ENCODE assay signal across 26 cellular contexts in genomic region chr16:31360296-31360695, GRCh38. TPM values are rescaled to one million over a fixed set of nuclear protein-coding genes. Genes with fewer than 3 reads are reported as not detected.
A peak's percentile ranks its signal among the peaks of the same experiment; 100 is the strongest.
DNase-seq lines count a peak whose midpoint lies in the region; ATAC-seq, FAIRE-seq and TF ChIP-seq lines count a peak whose summit lies in the region.
"Had no signal": no experiment of that assay in that cellular context is flagged by ENCODE, and none has a peak within 500 bp of the region (broad histone marks: within the 10 kb centered on the region; RNA-seq: fewer than 3 reads in every experiment).

No MANE protein-coding gene starts in this region.

- H3K9me3 ChIP-seq in HepG2 (ENCODE audit: low read length) (no peaks in the 10 kb centered on the region), right lobe of liver (no peaks in the 10 kb centered on the region), neutrophil (no peaks in the 10 kb centered on the region), aorta (ENCODE audit: control insufficient read depth, low read length) (no peaks in the 10 kb centered on the region)
- H3K9me3 ChIP-seq: A549 had no signal

- no peaks in the 10 kb centered on the region for H3K4me1 ChIP-seq in HepG2 (ENCODE audit: insufficient read depth, low read length)
- H3K4me1 ChIP-seq in right lobe of liver = no peaks in the 10 kb centered on the region
- peaks cover 70 to 76% of the 10 kb centered on the region in 2 experiments for H3K4me1 ChIP-seq in neutrophil (ENCODE audit: control insufficient read depth in 1 of 2, insufficient read depth in 1 of 2, low read depth in 1 of 2, low read length in 1 of 2)
- H3K4me1 ChIP-seq in aorta (ENCODE audit: control insufficient read depth in 1 of 2, insufficient read depth in 2 of 2, low read length in 2 of 2) = no peaks in the 10 kb centered on the region

- H3K9ac ChIP-seq in HepG2 (ENCODE audit: insufficient read depth, low read depth, low read length) = no peak overlapping the region

- no peak overlapping the region for H3K27ac ChIP-seq in HepG2 (ENCODE audit: extremely low read length, insufficient read depth, low read length)
- no peak overlapping the region for H3K27ac ChIP-seq in right lobe of liver
- H3K27ac ChIP-seq in neutrophil = peak overlapping the region; percentile 99
- H3K27ac ChIP-seq in aorta (ENCODE audit: low read depth in 1 of 2, low read length in 2 of 2) = no peak overlapping the region
- H3K27ac ChIP-seq: A549, C4-2B, HL-60 had no signal

- TF ChIP-seq RAD21 in HepG2 (CRISPR knock-in tag; IDR thresholded peaks at IDR 0.05) = no peak

- in situ Hi-C loops in HepG2 (cut with HindIII; ENCODE audit: extremely low pct_ligation_motif_present, low pct_unique_long_range_greater_than_20kb) = no loop called here

- H3K27me3 ChIP-seq in HepG2 (ENCODE audit: control insufficient read depth in 1 of 2, insufficient read depth in 2 of 2, low read length in 2 of 2) (peaks cover 4 to 42% of the 10 kb centered on the region in 2 experiments; a peak in 4 of 5 replicates), right lobe of liver (no peaks in the 10 kb centered on the region), neutrophil (no peaks in the 10 kb centered on the region), aorta (ENCODE audit: control insufficient read depth in 1 of 2, insufficient read depth in 2 of 2, low read length in 1 of 2) (no peaks in the 10 kb centered on the region)

- TF ChIP-seq CTCF in HepG2 (CRISPR knock-in tag; IDR thresholded peaks at IDR 0.05) (no peak), right lobe of liver (IDR thresholded peaks at IDR 0.05) (no peak), neutrophil (IDR thresholded peaks at IDR 0.05) (no peak)

- FAIRE-seq in HepG2 (lab: Jason Lieb, UNC) = no peak
- FAIRE-seq: A549, GM12891, H1, RCC 7860 had no signal

- no TSS peak for BruUV-seq in HepG2 (replicated peaks; lab: Mats Ljungman, UMichigan)

- H2AFZ ChIP-seq in HepG2 (ENCODE audit: low read length) = no peak overlapping the region

- WGBS in HepG2 (ENCODE audit: low lambda C conversion rate) = 65% methylated on average over 6 of the region's 7 CpGs
- 72% methylated on average over 5 of the region's 7 CpGs for WGBS in right lobe of liver (ENCODE audit: insufficient coverage, low coverage, low lambda C conversion rate, missing lambda C conversion rate)
- 88 to 93% methylated on average over 7 of the region's 7 CpGs for WGBS in aorta, 2 donors

- CTCF ChIA-PET in HepG2 (lab: Yijun Ruan, JAX; ENCODE audit: low intra/inter-chr PET ratio, low total read pairs) = no interaction called here

- POLR2A ChIA-PET in HepG2 (lab: Yijun Ruan, JAX) = interaction anchor here (1.3 kb wide), 1 partner anchor 181 kb away, joined by 3 read pairs; the partner anchor contains the start of gene FUS

- intact Hi-C loops in HepG2 (cut with micrococcal nuclease; ENCODE audit: unreplicated experiment) (no loop called here), right lobe of liver (cut with DNase I) (no loop called here), aorta (cut with DNase I) (no loop called here)

- H3K36me3 ChIP-seq in HepG2 (replicated peaks in 1 of 2; ENCODE audit: control insufficient read depth in 1 of 2, insufficient read depth in 2 of 2, low read length in 2 of 2) (no peaks in the 10 kb centered on the region), right lobe of liver (no peaks in the 10 kb centered on the region), neutrophil (peaks cover 94% of the 10 kb centered on the region), aorta (ENCODE audit: control insufficient read depth in 1 of 2, insufficient read depth in 2 of 2, low read length in 1 of 2) (no peaks in the 10 kb centered on the region)

- H3K4me3 ChIP-seq in HepG2 (replicated peaks in 1 of 3; ENCODE audit: insufficient read depth in 1 of 3, low read depth in 2 of 3, low read length in 3 of 3) (no peak overlapping the region), right lobe of liver (no peak overlapping the region), neutrophil (ENCODE audit: low read depth in 1 of 2, low read length in 1 of 2) (peak overlapping the region in 1 of 2 experiments; percentile 22), aorta (ENCODE audit: low read length in 2 of 2) (no peak overlapping the region)
- H3K4me3 ChIP-seq: A549 had no signal

- no peak for DNase-seq in HepG2 (ENCODE audit: low spot score)
- DNase-seq in right lobe of liver = no peak
- DNase-seq in MV-4-11 (lab: John Stamatoyannopoulos, UW) = peak; percentile 19
- peak; percentile 18 to 32 for DNase-seq in aorta
- DNase-seq in SHP77 treated with DMSO at 0.1 percent for 48 hours (lab: John Stamatoyannopoulos, UW) = no peak
- DNase-seq in dermis blood vessel endothelial cell = no peak
- no peak for DNase-seq in middle frontal gyrus (ENCODE audit: extremely low spot score, low spot score)
- DNase-seq: Calu3, DMS79 treated with DMSO at 0.1 percent for 48 hours, GF-D8, HCEC 1CT, Karpas-422, NCI-H1105 treated with DMSO at 0.1 percent for 48 hours, NCI-H146, NCI-H2029, NCI-H446, NCI-H524 treated with DMSO at 0.1 percent for 48 hours, NCI-H774 had no signal

- no peak overlapping the region for H3K4me2 ChIP-seq in HepG2 (ENCODE audit: low read depth, low read length)
- H3K4me2 ChIP-seq: A549 had no signal

- no peak for TF ChIP-seq POLR2A in HepG2 (IDR thresholded peaks at IDR 0.05; ENCODE audit: insufficient read depth in 1 of 2, low read depth in 2 of 2, low read length in 2 of 2)
- TF ChIP-seq POLR2A in right lobe of liver (IDR thresholded peaks at IDR 0.05) = no peak

- TF ChIP-seq EP300 in HepG2 (IDR thresholded peaks at IDR 0.05; ENCODE audit: low read depth in 2 of 2, low read length in 2 of 2) (no peak), HepG2 (CRISPR knock-in tag; IDR thresholded peaks at IDR 0.05; ENCODE audit: borderline replicate concordance) (no peak)

- H4K20me1 ChIP-seq in HepG2 (ENCODE audit: insufficient read depth, low read length) = no peaks in the 10 kb centered on the region; the same call in 1 of the 2 replicates

- ATAC-seq in HepG2 (no peak), right lobe of liver (no peak), aorta (ENCODE audit: low FRiP score) (no peak)
- ATAC-seq: A549 had no signal

- H3K79me2 ChIP-seq in HepG2 (ENCODE audit: insufficient read depth, low read length) = no peaks in the 10 kb centered on the region

TF ChIP-seq in HepG2, 621 proteins besides CTCF, POLR2A, EP300 and RAD21 (continues in another document):
- no peak for TF ChIP-seq U2AF1 (optimal IDR thresholded peaks at IDR 0.05; ENCODE audit: low read depth, low read length)

RNA-seq across cellular contexts. Expression of gene ITGAX, which starts 5.3 kb away (rescaled TPM):
- total RNA-seq in HepG2 (2016; rRNA removed; fragmentation: Illumina TruSeq; extraction: Trizol) = not detected in 2 replicates
- total RNA-seq in HepG2 (2016; cell fraction: cytosol; rRNA removed; fragmentation: Illumina TruSeq; extraction: Trizol; ENCODE audit: low read depth) = 0.18 TPM in 1 of 2 replicates, not detected in the other
- total RNA-seq in HepG2 (2016; cell fraction: insoluble cytoplasmic fraction; rRNA removed; fragmentation: Illumina TruSeq; extraction: Trizol) = not detected in 2 replicates
- total RNA-seq in HepG2 (2016; cell fraction: membrane; rRNA removed; fragmentation: Illumina TruSeq; extraction: Trizol) = not detected in 2 replicates
- not detected in 2 replicates for total RNA-seq in HepG2 (2016; cell fraction: nucleus; rRNA removed; fragmentation: Illumina TruSeq; extraction: Trizol)
- 0.32 and 0.42 TPM in 2 replicates for polyA plus RNA-seq in HepG2 (2011; rRNA removed)
- polyA plus RNA-seq in HepG2 (2011; cell fraction: cytosol; rRNA removed) = 0.12 and 0.23 TPM in 2 replicates
- 1.00 and 1.2 TPM in 2 replicates for polyA plus RNA-seq in HepG2 (2011; cell fraction: nucleus; rRNA removed)
- 0.07 and 0.17 TPM in 2 replicates for polyA plus RNA-seq in HepG2 (2012)
- polyA plus RNA-seq in HepG2 (2016; cell fraction: cytosol; fragmentation: Illumina TruSeq; extraction: Trizol; ENCODE audit: low read depth) = not detected in 2 replicates
- polyA plus RNA-seq in HepG2 (2016; cell fraction: insoluble cytoplasmic fraction; fragmentation: Illumina TruSeq; extraction: Trizol; ENCODE audit: low read depth) = not detected in 2 replicates
- polyA plus RNA-seq in HepG2 (2016; cell fraction: membrane; fragmentation: Illumina TruSeq; extraction: Trizol; ENCODE audit: low read depth) = not detected in 2 replicates
- not detected in 2 replicates for polyA plus RNA-seq in HepG2 (2016; cell fraction: nucleus; fragmentation: Illumina TruSeq; extraction: Trizol; ENCODE audit: insufficient read depth, low read depth)
- 0.05 and 0.28 TPM in 2 replicates for polyA minus RNA-seq in HepG2 (2011; rRNA and poly(A)+ RNA removed; ENCODE audit: low replicate concordance)
- 0.30 TPM in 1 of 2 replicates, not detected in the other for polyA minus RNA-seq in HepG2 (2011; cell fraction: cytosol; rRNA and poly(A)+ RNA removed)
- polyA minus RNA-seq in HepG2 (2011; cell fraction: nucleus; rRNA and poly(A)+ RNA removed) = 0.13 and 0.37 TPM in 2 replicates
- 10 to 100 TPM in 1 of 6 experiments, 1 to 10 TPM in 5; 2.0 to 15.3 (median 5.2) TPM for total RNA-seq in right lobe of liver
- 10 to 100 TPM; 25.0 to 27.0 TPM for total RNA-seq in aorta
- polyA plus RNA-seq in aorta = 1 to 10 TPM in 1 of 2 donors, under 1 TPM in 1; 0.79 to 5.1 TPM
- total RNA-seq in dermis blood vessel endothelial cell = 0.14 and 0.34 TPM in 2 replicates
- total RNA-seq: H1 had no signal

RNA-seq across cellular contexts. Expression of gene ITGAD, which starts 32.8 kb away (rescaled TPM):
- total RNA-seq in HepG2 (2016; rRNA removed; fragmentation: Illumina TruSeq; extraction: Trizol) (not detected in 2 replicates), right lobe of liver (1 to 10 TPM in 1 of 6 experiments, under 1 TPM in 3, not detected in 2; 0.13 to 2.0 (median 0.69) TPM), aorta (under 1 TPM; 0.45 to 0.54 TPM), dermis blood vessel endothelial cell (not detected in 2 replicates)
- not detected in 2 replicates for total RNA-seq in HepG2 (2016; cell fraction: cytosol; rRNA removed; fragmentation: Illumina TruSeq; extraction: Trizol; ENCODE audit: low read depth)
- total RNA-seq in HepG2 (2016; cell fraction: insoluble cytoplasmic fraction; rRNA removed; fragmentation: Illumina TruSeq; extraction: Trizol) = not detected in 2 replicates
- total RNA-seq in HepG2 (2016; cell fraction: membrane; rRNA removed; fragmentation: Illumina TruSeq; extraction: Trizol) = not detected in 2 replicates
- not detected in 2 replicates for total RNA-seq in HepG2 (2016; cell fraction: nucleus; rRNA removed; fragmentation: Illumina TruSeq; extraction: Trizol)
- polyA plus RNA-seq in HepG2 (2011; rRNA removed) (not detected in 2 replicates), aorta (under 1 TPM in 1 of 2 donors, not detected in 1; 0.63 TPM)
- not detected in 2 replicates for polyA plus RNA-seq in HepG2 (2011; cell fraction: cytosol; rRNA removed)
- not detected in 2 replicates for polyA plus RNA-seq in HepG2 (2011; cell fraction: nucleus; rRNA removed)
- polyA plus RNA-seq in HepG2 (2012) = not detected in 2 replicates
- not detected in 2 replicates for polyA plus RNA-seq in HepG2 (2016; cell fraction: cytosol; fragmentation: Illumina TruSeq; extraction: Trizol; ENCODE audit: low read depth)
- polyA plus RNA-seq in HepG2 (2016; cell fraction: insoluble cytoplasmic fraction; fragmentation: Illumina TruSeq; extraction: Trizol; ENCODE audit: low read depth) = not detected in 2 replicates
- not detected in 2 replicates for polyA plus RNA-seq in HepG2 (2016; cell fraction: membrane; fragmentation: Illumina TruSeq; extraction: Trizol; ENCODE audit: low read depth)
- not detected in 2 replicates for polyA plus RNA-seq in HepG2 (2016; cell fraction: nucleus; fragmentation: Illumina TruSeq; extraction: Trizol; ENCODE audit: insufficient read depth, low read depth)
- not detected in 2 replicates for polyA minus RNA-seq in HepG2 (2011; rRNA and poly(A)+ RNA removed; ENCODE audit: low replicate concordance)
- not detected in 2 replicates for polyA minus RNA-seq in HepG2 (2011; cell fraction: cytosol; rRNA and poly(A)+ RNA removed)
- polyA minus RNA-seq in HepG2 (2011; cell fraction: nucleus; rRNA and poly(A)+ RNA removed) = not detected in 2 replicates
- total RNA-seq: Calu3, H1, HT-29 had no signal
- polyA plus RNA-seq: A549 had no signal

Comparison
In these comparisons a context has a peak if more than half of its experiments do, and no peak if none do; other contexts are left out.
1. DNase-seq: peak in MV-4-11 (single experiment) and aorta (2 of 2); none in HepG2 (single experiment), right lobe of liver (0 of 3), SHP77 treated with DMSO at 0.1 percent for 48 hours (single experiment), dermis blood vessel endothelial cell (single experiment) and middle frontal gyrus (single experiment).